ENCODE assay signal across 8 cellular contexts in genomic region chr6:26124550-26125014, GRCh38. TPM values are rescaled to one million over a fixed set of nuclear protein-coding genes. Genes with fewer than 3 reads are reported as not detected.
A peak's percentile ranks its signal among the peaks of the same experiment; 100 is the strongest.
DNase-seq lines count a peak whose midpoint lies in the region; ATAC-seq and TF ChIP-seq lines count a peak whose summit lies in the region.

No MANE protein-coding gene starts in this region.

- H3K4me1 Mint-ChIP-seq in activated naive CD8-positive, alpha-beta T cell treated with anti-CD3 and anti-CD28 coated beads for 36 hours, result peaks cover 54% of the 10 kb centered on the region
- H3K4me1 Mint-ChIP-seq in stimulated activated effector memory CD8-positive, alpha-beta T cell treated with anti-CD3 and anti-CD28 coated beads, Interleukin-12 subunit alpha, Interleukin-12 subunit beta, amount 100 ng/mL, for 72 hours, result peaks cover 48% of the 10 kb centered on the region

- H3K36me3 Mint-ChIP-seq in activated naive CD8-positive, alpha-beta T cell treated with anti-CD3 and anti-CD28 coated beads for 36 hours, result peaks cover 29% of the 10 kb centered on the region
- peaks cover 70% of the 10 kb centered on the region for H3K36me3 Mint-ChIP-seq in stimulated activated effector memory CD8-positive, alpha-beta T cell treated with anti-CD3 and anti-CD28 coated beads, Interleukin-12 subunit alpha, Interleukin-12 subunit beta, amount 100 ng/mL, for 72 hours

- no peak for TF ChIP-seq CTCF in GM12864 (IDR thresholded peaks at IDR 0.05; ENCODE audit: low read depth, low read length, missing control alignments)
- TF ChIP-seq CTCF in Loucy (conservative IDR thresholded peaks at IDR 0.05; ENCODE audit: low read length), result no peak

- peaks cover 51% of the 10 kb centered on the region for H3K4me1 ChIP-seq in Loucy (ENCODE audit: insufficient read depth, low read length, poor library complexity, severe bottlenecking)

- peaks cover 23% of the 10 kb centered on the region for H3K27me3 Mint-ChIP-seq in activated naive CD8-positive, alpha-beta T cell treated with anti-CD3 and anti-CD28 coated beads for 36 hours

- no peaks in the 10 kb centered on the region for H3K36me3 ChIP-seq in Loucy (ENCODE audit: insufficient read depth, low read length)

- peak overlapping the region; percentile 100 for H3K27ac Mint-ChIP-seq in activated naive CD8-positive, alpha-beta T cell treated with anti-CD3 and anti-CD28 coated beads for 36 hours
- H3K27ac Mint-ChIP-seq in stimulated activated effector memory CD8-positive, alpha-beta T cell treated with anti-CD3 and anti-CD28 coated beads, Interleukin-12 subunit alpha, Interleukin-12 subunit beta, amount 100 ng/mL, for 72 hours, result peak overlapping the region; percentile 97

- peak overlapping the region; percentile 99 for H3K4me3 Mint-ChIP-seq in activated naive CD8-positive, alpha-beta T cell treated with anti-CD3 and anti-CD28 coated beads for 36 hours
- H3K4me3 Mint-ChIP-seq in stimulated activated effector memory CD8-positive, alpha-beta T cell treated with anti-CD3 and anti-CD28 coated beads, Interleukin-12 subunit alpha, Interleukin-12 subunit beta, amount 100 ng/mL, for 72 hours, result peak overlapping the region; percentile 94

- no peak for DNase-seq in GM12864 (ENCODE audit: low read depth)
- DNase-seq in activated naive CD8-positive, alpha-beta T cell treated with anti-CD3 and anti-CD28 coated beads for 36 hours, result no peak
- DNase-seq in iPS DF 19.7 (ENCODE audit: low read depth, low spot score), result peak; percentile 17
- no peak for DNase-seq in stimulated activated effector memory CD8-positive, alpha-beta T cell treated with anti-CD3 and anti-CD28 coated beads, Interleukin-12 subunit alpha, Interleukin-12 subunit beta, amount 100 ng/mL, for 72 hours (ENCODE audit: low spot score in 2 of 2)

- H3K4me2 ChIP-seq in Loucy (ENCODE audit: low read depth, low read length, poor library complexity, severe bottlenecking), result peak overlapping the region; percentile 79

- peaks cover 6% of the 10 kb centered on the region for H3K9me3 Mint-ChIP-seq in activated naive CD8-positive, alpha-beta T cell treated with anti-CD3 and anti-CD28 coated beads for 36 hours
- peaks cover 3% of the 10 kb centered on the region for H3K9me3 Mint-ChIP-seq in stimulated activated effector memory CD8-positive, alpha-beta T cell treated with anti-CD3 and anti-CD28 coated beads, Interleukin-12 subunit alpha, Interleukin-12 subunit beta, amount 100 ng/mL, for 72 hours

- H3K4me3 ChIP-seq in GM12864 (ENCODE audit: low read depth, low read length) (peak overlapping the region; percentile 74), Loucy (ENCODE audit: low read length, poor library complexity, severe bottlenecking) (peak overlapping the region; percentile 96)

- H2AFZ ChIP-seq in Loucy (ENCODE audit: low read length), result no peak overlapping the region

- H3K27me3 ChIP-seq in Loucy (ENCODE audit: insufficient read depth, low read length, poor library complexity, severe bottlenecking), result peaks cover 6% of the 10 kb centered on the region

- peak overlapping the region; percentile 100 for H3K9ac ChIP-seq in Loucy (ENCODE audit: low read depth, low read length, poor library complexity, severe bottlenecking)

- H4K20me1 ChIP-seq in Loucy (ENCODE audit: insufficient read depth, low read length, poor library complexity, severe bottlenecking), result peaks cover 14% of the 10 kb centered on the region

- no peaks in the 10 kb centered on the region for H3K9me2 ChIP-seq in Loucy (replicated peaks; ENCODE audit: low read depth, low read length)

- no peaks in the 10 kb centered on the region for H3K9me3 ChIP-seq in Loucy (ENCODE audit: insufficient read depth, low read depth, low read length)

- H3F3A ChIP-seq in Loucy (ENCODE audit: low read depth), result peaks cover 29% of the 10 kb centered on the region

- peaks cover 43% of the 10 kb centered on the region for H3K79me2 ChIP-seq in Loucy (ENCODE audit: insufficient read depth, low read length)

- peak; percentile 4 for ATAC-seq in stimulated activated effector memory CD8-positive, alpha-beta T cell treated with anti-CD3 and anti-CD28 coated beads, Interleukin-12 subunit alpha, Interleukin-12 subunit beta, amount 100 ng/mL, for 72 hours
- ATAC-seq in GM21528 (IDR thresholded peaks at IDR 0.05; ENCODE audit: low FRiP score, unreplicated experiment) (no peak), GM21447 (IDR thresholded peaks at IDR 0.05; ENCODE audit: unreplicated experiment) (no peak), HG02678 (IDR thresholded peaks at IDR 0.05; ENCODE audit: unreplicated experiment) (no peak)

RNA-seq across cellular contexts. Expression of gene HFE, which starts 37.4 kb away (rescaled TPM):
- total RNA-seq in activated naive CD8-positive, alpha-beta T cell treated with anti-CD3 and anti-CD28 coated beads for 36 hours, result under 1 TPM; 0.76 to 0.80 TPM
